In the genomic region with DNA sequence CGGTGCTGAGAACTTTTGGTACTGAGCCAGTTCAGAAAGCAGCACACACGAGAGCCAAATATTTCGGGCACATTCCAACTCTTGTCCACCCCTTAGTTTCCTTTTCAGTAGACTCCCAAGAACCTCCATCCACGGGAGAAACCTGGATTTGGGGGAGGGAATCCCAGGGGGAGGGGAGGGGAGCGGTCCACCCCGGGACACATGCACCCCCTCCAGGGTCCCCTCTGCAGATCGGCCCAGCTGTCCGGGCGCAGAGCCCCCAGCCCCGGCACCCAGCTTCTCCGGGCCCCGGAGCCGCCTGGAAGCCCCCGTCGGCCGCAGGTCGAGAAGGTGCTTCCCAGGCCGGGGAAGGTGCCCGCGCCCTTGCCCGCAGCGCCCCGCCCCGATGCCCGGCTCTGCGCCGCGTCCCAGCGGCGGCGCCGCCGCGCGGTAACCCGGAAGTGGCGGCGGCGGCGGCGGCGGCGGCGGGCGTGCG, we compare ENCODE assay signal across 8 cellular contexts. TPM values are rescaled to one million over a fixed set of nuclear protein-coding genes. Genes with fewer than 3 reads are reported as not detected.
A peak's percentile ranks its signal among the peaks of the same experiment; 100 is the strongest.
DNase-seq lines count a peak whose midpoint lies in the region; ATAC-seq and TF ChIP-seq lines count a peak whose summit lies in the region.

No MANE protein-coding gene starts in this region.

- 1% methylated on average over 17 of the region's 46 CpGs for WGBS in prostate gland

- ATAC-seq in GM21619 (IDR thresholded peaks at IDR 0.05; ENCODE audit: unreplicated experiment) = peak; percentile 24

- DNase-seq in Caki2 (ENCODE audit: low read depth) (peak; percentile 21), MG63 (no peak), activated T-helper 1 cell treated with Interleukin-2 at 50 U/mL for 16 hours (ENCODE audit: low read depth) (peak; percentile 10), globus pallidus (ENCODE audit: low spot score) (peak; percentile 15), prostate gland (ENCODE audit: low spot score) (no peak), ureter (ENCODE audit: low spot score) (no peak), NCI-H1417 treated with DMSO at 0.1 percent for 48 hours (lab: John Stamatoyannopoulos, UW) (no peak)

- H3K4me3 ChIP-seq in MG63 (peak overlapping the region; percentile 71), prostate gland (peak overlapping the region; percentile 65 to 76)

- intact Hi-C loops in prostate gland (cut with DNase I) = loop anchor here (10.0 kb wide), 1 partner anchor 300 kb away; no protein-coding TSS in a partner anchor

- H3K9me3 ChIP-seq in MG63 (no peaks in the 10 kb centered on the region), prostate gland (no peaks in the 10 kb centered on the region)

- H3K27ac ChIP-seq in prostate gland = peak overlapping the region; percentile 88 to 91

- no peak for TF ChIP-seq POLR2A in prostate gland (IDR thresholded peaks at IDR 0.05)

- TF ChIP-seq CTCF in prostate gland (IDR thresholded peaks at IDR 0.05) = no peak

- no peaks in the 10 kb centered on the region for H3K4me1 ChIP-seq in prostate gland (replicated peaks)

- H3K36me3 ChIP-seq in MG63 (peaks cover 13% of the 10 kb centered on the region), prostate gland (no peaks in the 10 kb centered on the region)

- H3K27me3 ChIP-seq in MG63 (no peaks in the 10 kb centered on the region), prostate gland (replicated peaks; ENCODE audit: insufficient read depth) (no peaks in the 10 kb centered on the region)

- in situ Hi-C loops in Caki2 (cut with HindIII; ENCODE audit: low pct_unique_long_range_greater_than_20kb, low sequenced_read_pairs) = no loop called here

RNA-seq across cellular contexts. Expression of a gene that starts 0.4 kb away (rescaled TPM):
- total RNA-seq in Caki2 (2014; rRNA removed; shearing (Covaris generic); ENCODE audit: low replicate concordance) = 4.0 and 7.5 TPM in 2 replicates
- 8.0 and 8.1 TPM in 2 replicates for total RNA-seq in MG63 (2014; rRNA removed; shearing (Covaris generic); ENCODE audit: low replicate concordance)
- 10 to 100 TPM; 13.6 to 32.4 TPM for total RNA-seq in prostate gland
- 33.4 TPM for total RNA-seq in ureter

Comparison
In these comparisons a context has a peak if more than half of its experiments do, and no peak if none do; other contexts are left out.
1. DNase-seq: peak in Caki2 (single experiment), activated T-helper 1 cell treated with Interleukin-2 at 50 U/mL for 16 hours (single experiment) and globus pallidus (single experiment); none in MG63 (single experiment), prostate gland (single experiment), ureter (single experiment) and NCI-H1417 treated with DMSO at 0.1 percent for 48 hours (single experiment).